Comparison of ENCODE assay signal across 23 cellular contexts in genomic region chr9:35293381-35293780, GRCh38.
DNase-seq lines count a peak whose midpoint lies in the region; ATAC-seq and TF ChIP-seq lines count a peak whose summit lies in the region.
"Had no signal": no experiment of that assay in that cellular context is flagged by ENCODE, and none has a peak within 500 bp of the region (broad histone marks: within the 10 kb centered on the region; RNA-seq: fewer than 3 reads in every experiment).

No MANE protein-coding gene starts in this region.

- H3K27me3 ChIP-seq in MM.1S (replicated peaks; ENCODE audit: insufficient read depth, low read length), result no peaks in the 10 kb centered on the region
- no peaks in the 10 kb centered on the region for H3K27me3 ChIP-seq in mesendoderm (ENCODE audit: insufficient read depth, low read length, poor library complexity)
- H3K27me3 ChIP-seq in trophoblast cell (ENCODE audit: insufficient read depth, low read length), result no peaks in the 10 kb centered on the region

- CTCF ChIA-PET in MCF 10A (lab: Yijun Ruan, JAX), result no interaction called here

- H2BK120ac ChIP-seq in mesendoderm (ENCODE audit: low read depth, low read length) (no peak overlapping the region), trophoblast cell (ENCODE audit: insufficient read depth, low read length, poor library complexity) (no peak overlapping the region)

- H2BK15ac ChIP-seq in mesendoderm (replicated peaks; ENCODE audit: low read depth), result no peak overlapping the region

- no peak overlapping the region for H3K4ac ChIP-seq in mesendoderm (ENCODE audit: low read depth, low read length)
- no peak overlapping the region for H3K4ac ChIP-seq in trophoblast cell (ENCODE audit: low read depth, low read length)

- no peaks in the 10 kb centered on the region for H3K79me2 ChIP-seq in MM.1S (ENCODE audit: low read length)
- no peaks in the 10 kb centered on the region for H3K79me2 ChIP-seq in mesendoderm (ENCODE audit: control insufficient read depth, insufficient read depth, low read length)
- no peaks in the 10 kb centered on the region for H3K79me2 ChIP-seq in trophoblast cell (ENCODE audit: control insufficient read depth, insufficient read depth, low read length, poor library complexity)

- no peaks in the 10 kb centered on the region for H3K79me1 ChIP-seq in mesendoderm (ENCODE audit: low read length)
- H3K79me1 ChIP-seq in trophoblast cell (ENCODE audit: low read length), result no peaks in the 10 kb centered on the region

- POLR2A ChIA-PET in MCF 10A (lab: Yijun Ruan, JAX), result no interaction called here

- no peaks in the 10 kb centered on the region for H3K27me3 Mint-ChIP-seq in MCF 10A (ENCODE audit: insufficient read depth, unreplicated experiment)

- H3K9me3 ChIP-seq in MM.1S (replicated peaks; ENCODE audit: insufficient read depth, low read length), result no peaks in the 10 kb centered on the region
- no peaks in the 10 kb centered on the region for H3K9me3 ChIP-seq in trophoblast cell (ENCODE audit: insufficient read depth, low read depth, low read length)

- H3K9me2 ChIP-seq in MM.1S (replicated peaks; ENCODE audit: insufficient read depth, low read length), result no peaks in the 10 kb centered on the region

- H3K4me3 ChIP-seq in MM.1S (ENCODE audit: low read length) (no peak overlapping the region), mesendoderm (ENCODE audit: low read length) (no peak overlapping the region), trophoblast cell (ENCODE audit: low read depth, low read length) (no peak overlapping the region)
- H3K4me3 ChIP-seq: GM23248 had no signal

- H2BK5ac ChIP-seq in mesendoderm (ENCODE audit: low read length) (no peak overlapping the region), trophoblast cell (ENCODE audit: low read depth, low read length, poor library complexity) (no peak overlapping the region)

- H2BK12ac ChIP-seq in trophoblast cell (ENCODE audit: low read length), result no peak overlapping the region

- H3K14ac ChIP-seq in trophoblast cell (ENCODE audit: low read length), result no peak overlapping the region

- H3K27ac Mint-ChIP-seq in MCF 10A (ENCODE audit: low read depth, unreplicated experiment), result no peak overlapping the region
- H3K27ac Mint-ChIP-seq: H9 had no signal

- H3K27ac ChIP-seq in MM.1S (ENCODE audit: low read length) (peak overlapping the region; percentile 37; the same call in 1 of the 2 replicates), mesendoderm (ENCODE audit: low read depth, low read length) (no peak overlapping the region), trophoblast cell (ENCODE audit: low read depth, low read length) (no peak overlapping the region)
- H3K27ac ChIP-seq: GM23248 had no signal

- H2AK5ac ChIP-seq in mesendoderm (ENCODE audit: low read length), result no peak overlapping the region
- no peak overlapping the region for H2AK5ac ChIP-seq in trophoblast cell (ENCODE audit: low read length)

- no peaks in the 10 kb centered on the region for H3F3A ChIP-seq in MM.1S (ENCODE audit: insufficient read depth, low read length)

- peaks cover 20% of the 10 kb centered on the region for H3K4me1 ChIP-seq in MM.1S (ENCODE audit: low read length)
- H3K4me1 ChIP-seq in mesendoderm (ENCODE audit: control insufficient read depth, low read depth, low read length), result no peaks in the 10 kb centered on the region
- no peaks in the 10 kb centered on the region for H3K4me1 ChIP-seq in trophoblast cell (ENCODE audit: control insufficient read depth in 1 of 2, insufficient read depth in 2 of 2, low read length in 2 of 2)

- H4K8ac ChIP-seq in mesendoderm (ENCODE audit: low read depth, low read length), result no peak overlapping the region
- H4K8ac ChIP-seq in trophoblast cell (ENCODE audit: low read depth, low read length), result no peak overlapping the region

- 0 out of 2 replicates have a peak overlapping the region, but pooled peaks have one; percentile 8 for H3K9ac ChIP-seq in MM.1S (ENCODE audit: low read length)
- no peak overlapping the region for H3K9ac ChIP-seq in mesendoderm (ENCODE audit: low read length)
- no peak overlapping the region for H3K9ac ChIP-seq in trophoblast cell (ENCODE audit: low read length)
- H3K9ac ChIP-seq: GM23248 had no signal

- no peak overlapping the region for H4K5ac ChIP-seq in mesendoderm (ENCODE audit: low read length)

- H4K12ac ChIP-seq in trophoblast cell (ENCODE audit: low read depth, low read length), result no peak overlapping the region

- peak; percentile 8 for DNase-seq in MM.1S
- DNase-seq in globus pallidus (ENCODE audit: low spot score), result peak; percentile 14
- DNase-seq in mesendoderm, result peak; percentile 6
- peak; percentile 19 for DNase-seq in pons (ENCODE audit: low spot score)
- no peak for DNase-seq in MCF 10A (ENCODE audit: unreplicated experiment)
- no peak for DNase-seq in NCI-H2029 (lab: John Stamatoyannopoulos, UW)
- no peak for DNase-seq in trophoblast cell
- DNase-seq: 8988T, ACHN, Calu3, DMS79 treated with DMSO at 0.1 percent for 48 hours, GM23248, H9, KBM-7, NCI-H1092, NCI-H1417 treated with DMSO at 0.1 percent for 48 hours, NCI-H1694 treated with DMSO at 0.1 percent for 48 hours, NCI-H2171 treated with DMSO at 0.1 percent for 48 hours, NCI-H446, NCI-H524 treated with DMSO at 0.1 percent for 48 hours, NCI-H774 had no signal

- H2AFZ ChIP-seq in MM.1S (ENCODE audit: low read length) (no peak overlapping the region), trophoblast cell (ENCODE audit: insufficient read depth, low read length, poor library complexity) (no peak overlapping the region)
- H2AFZ ChIP-seq: GM23248 had no signal

- no TSS peak for BruUV-seq in MCF 10A (replicated peaks; lab: Mats Ljungman, UMichigan)

- H3K18ac ChIP-seq in mesendoderm (ENCODE audit: low read length), result no peak overlapping the region
- H3K18ac ChIP-seq in trophoblast cell (ENCODE audit: low read length), result no peak overlapping the region

- no peak overlapping the region for H3K4me3 Mint-ChIP-seq in MCF 10A (ENCODE audit: unreplicated experiment)
- H3K4me3 Mint-ChIP-seq: H9 had no signal

- WGBS in mesendoderm (ENCODE audit: extremely low coverage, insufficient coverage, low lambda C conversion rate), result no CpG with 5 or more reads among the region's 1 CpG
- no CpG with 5 or more reads among the region's 1 CpG for WGBS in trophoblast cell (ENCODE audit: extremely low coverage, insufficient coverage, insufficient read length)

- H3K4me2 ChIP-seq in MM.1S (ENCODE audit: low read depth, low read length) (peak overlapping the region; percentile 29), mesendoderm (ENCODE audit: low read length) (no peak overlapping the region), trophoblast cell (ENCODE audit: low read length) (no peak overlapping the region)

- H3K56ac ChIP-seq in mesendoderm (ENCODE audit: low read length), result no peak overlapping the region

- H3K36me3 ChIP-seq in MM.1S (replicated peaks; ENCODE audit: insufficient read depth, low read length) (no peaks in the 10 kb centered on the region), mesendoderm (ENCODE audit: control insufficient read depth, insufficient read depth, low read length) (no peaks in the 10 kb centered on the region), trophoblast cell (ENCODE audit: control insufficient read depth in 1 of 2, insufficient read depth in 2 of 2, low read length in 2 of 2) (no peaks in the 10 kb centered on the region)

- TF ChIP-seq CTCF in MM.1S (IDR thresholded peaks at IDR 0.05; ENCODE audit: low read length) (no peak), MCF 10A (IDR thresholded peaks at IDR 0.05; ENCODE audit: unreplicated experiment) (no peak)

- ATAC-seq in GM18520 (IDR thresholded peaks at IDR 0.05; ENCODE audit: unreplicated experiment), result no peak
- ATAC-seq: SK-N-SH treated with all-trans-retinoic acid at 6 μM for 48 hours had no signal

- no peaks in the 10 kb centered on the region for H4K20me1 ChIP-seq in MM.1S (ENCODE audit: insufficient read depth, low read length)

- H3K9me3 Mint-ChIP-seq in MCF 10A (ENCODE audit: unreplicated experiment), result no peaks in the 10 kb centered on the region
- H3K9me3 Mint-ChIP-seq: H9 had no signal

- H4K91ac ChIP-seq in trophoblast cell (ENCODE audit: low read depth, low read length), result no peak overlapping the region

- peaks cover 7% of the 10 kb centered on the region for H3K36me3 Mint-ChIP-seq in MCF 10A (ENCODE audit: insufficient read depth, unreplicated experiment)

- H3K23ac ChIP-seq in mesendoderm (ENCODE audit: low read length) (no peak overlapping the region), trophoblast cell (ENCODE audit: low read length) (no peak overlapping the region)

- H3K4me1 Mint-ChIP-seq in MCF 10A (ENCODE audit: insufficient read depth, unreplicated experiment), result peaks cover 4% of the 10 kb centered on the region

- intact Hi-C loops in MCF 10A (cut with micrococcal nuclease), result no loop called here

Comparison
In these comparisons a context has a peak if more than half of its experiments do, and no peak if none do; other contexts are left out.
1. DNase-seq: peak in MM.1S (single experiment), globus pallidus (single experiment), mesendoderm (single experiment) and pons (single experiment); none in MCF 10A (single experiment), NCI-H2029 (single experiment) and trophoblast cell (0 of 2).